Comparison of ENCODE assay signal across 1 cellular context in genomic region chr2:74292752-74293151, GRCh38.
A peak's percentile ranks its signal among the peaks of the same experiment; 100 is the strongest.
TF ChIP-seq lines count a peak whose summit lies in the region.

No MANE protein-coding gene starts in this region.

TF ChIP-seq in HepG2, 621 proteins besides CTCF, POLR2A, EP300 and RAD21 (continued from another document and continues in another):
- TF ChIP-seq DBP (CRISPR knock-in tag; IDR thresholded peaks at IDR 0.05; ENCODE audit: not compliant biosample characterization) = no peak
- no peak for TF ChIP-seq ZC3H4 (CRISPR knock-in tag; IDR thresholded peaks at IDR 0.05; ENCODE audit: borderline replicate concordance)
- TF ChIP-seq TEAD2 (CRISPR knock-in tag; IDR thresholded peaks at IDR 0.05) = no peak
- TF ChIP-seq CSRNP2 (CRISPR knock-in tag; conservative IDR thresholded peaks at IDR 0.05; ENCODE audit: low read depth) = no peak
- TF ChIP-seq HNF4A (CRISPR knock-in tag; IDR thresholded peaks at IDR 0.05) = peak; percentile 35
- TF ChIP-seq ZNF431 (CRISPR knock-in tag; IDR thresholded peaks at IDR 0.05; ENCODE audit: borderline replicate concordance, low read depth) = no peak
- TF ChIP-seq SP4 (CRISPR knock-in tag; IDR thresholded peaks at IDR 0.05) = no peak
- TF ChIP-seq ZGPAT (CRISPR knock-in tag; IDR thresholded peaks at IDR 0.05) = no peak
- no peak for TF ChIP-seq MXD4 (CRISPR knock-in tag; IDR thresholded peaks at IDR 0.05)
- 0 out of 2 replicates have a peak, but pooled peaks have one; percentile 30 for TF ChIP-seq POGZ (CRISPR knock-in tag; IDR thresholded peaks at IDR 0.05)
- TF ChIP-seq MAX (IDR thresholded peaks at IDR 0.05) = peak; percentile 65
- TF ChIP-seq IKZF1 (IDR thresholded peaks at IDR 0.05) = no peak
- no peak for TF ChIP-seq SRSF4 (IDR thresholded peaks at IDR 0.05; ENCODE audit: low read depth, low read length, poor library complexity, severe bottlenecking)
- TF ChIP-seq MYPOP (CRISPR knock-in tag; IDR thresholded peaks at IDR 0.05) = no peak
- no peak for TF ChIP-seq ZNF639 (CRISPR knock-in tag; conservative IDR thresholded peaks at IDR 0.05)
- no peak for TF ChIP-seq KDM1A (CRISPR knock-in tag; IDR thresholded peaks at IDR 0.05)
- peak; percentile 76 for TF ChIP-seq ELF3 (CRISPR knock-in tag; IDR thresholded peaks at IDR 0.05)
- no peak for TF ChIP-seq ZNF33A (CRISPR knock-in tag; IDR thresholded peaks at IDR 0.05; ENCODE audit: borderline replicate concordance)
- no peak for TF ChIP-seq ZNF430 (CRISPR knock-in tag; IDR thresholded peaks at IDR 0.05)
- TF ChIP-seq CC2D1A (CRISPR knock-in tag; IDR thresholded peaks at IDR 0.05) = no peak
- no peak for TF ChIP-seq ZIK1 (CRISPR knock-in tag; IDR thresholded peaks at IDR 0.05; ENCODE audit: borderline replicate concordance, low read depth)
- no peak for TF ChIP-seq REXO4 (CRISPR knock-in tag; IDR thresholded peaks at IDR 0.05; ENCODE audit: borderline replicate concordance)
- TF ChIP-seq MAFF (IDR thresholded peaks at IDR 0.05; ENCODE audit: low read depth, low read length) = no peak
- no peak for TF ChIP-seq ZNF879 (CRISPR knock-in tag; IDR thresholded peaks at IDR 0.05)
- peak; percentile 54; the same call in 1 of the 2 replicates for TF ChIP-seq TBX3 (IDR thresholded peaks at IDR 0.05; ENCODE audit: borderline replicate concordance)
- TF ChIP-seq PRMT3 (CRISPR knock-in tag; IDR thresholded peaks at IDR 0.05; ENCODE audit: borderline replicate concordance, low read depth) = no peak
- peak; percentile 9; the same call in 1 of the 2 replicates for TF ChIP-seq TFAP4 (IDR thresholded peaks at IDR 0.05; ENCODE audit: borderline replicate concordance, low read depth)
- no peak for TF ChIP-seq ZSCAN9 (CRISPR knock-in tag; IDR thresholded peaks at IDR 0.05; ENCODE audit: borderline replicate concordance)
- no peak for TF ChIP-seq E2F1 (CRISPR knock-in tag; IDR thresholded peaks at IDR 0.05)
- no peak for TF ChIP-seq ZNF770 (CRISPR knock-in tag; IDR thresholded peaks at IDR 0.05)
- TF ChIP-seq ELF1 (CRISPR knock-in tag; IDR thresholded peaks at IDR 0.05) = no peak
- no peak for TF ChIP-seq FUBP1 (CRISPR knock-in tag; IDR thresholded peaks at IDR 0.05; ENCODE audit: borderline replicate concordance)
- no peak for TF ChIP-seq ATF6 (CRISPR knock-in tag; conservative IDR thresholded peaks at IDR 0.05)
- no peak for TF ChIP-seq NKX3-1 (CRISPR knock-in tag; IDR thresholded peaks at IDR 0.05)
- TF ChIP-seq NFKB2 (CRISPR knock-in tag; IDR thresholded peaks at IDR 0.05; ENCODE audit: borderline replicate concordance) = no peak
- TF ChIP-seq CEBPG (CRISPR knock-in tag; IDR thresholded peaks at IDR 0.05) = no peak
- TF ChIP-seq EEA1 (CRISPR knock-in tag; IDR thresholded peaks at IDR 0.05; ENCODE audit: borderline replicate concordance) = no peak
- TF ChIP-seq THAP9 (CRISPR knock-in tag; IDR thresholded peaks at IDR 0.05; ENCODE audit: borderline replicate concordance) = no peak
- no peak for TF ChIP-seq TBP (CRISPR knock-in tag; IDR thresholded peaks at IDR 0.05)
